19 cellular contexts compared by ENCODE assay signal in the genomic region with DNA sequence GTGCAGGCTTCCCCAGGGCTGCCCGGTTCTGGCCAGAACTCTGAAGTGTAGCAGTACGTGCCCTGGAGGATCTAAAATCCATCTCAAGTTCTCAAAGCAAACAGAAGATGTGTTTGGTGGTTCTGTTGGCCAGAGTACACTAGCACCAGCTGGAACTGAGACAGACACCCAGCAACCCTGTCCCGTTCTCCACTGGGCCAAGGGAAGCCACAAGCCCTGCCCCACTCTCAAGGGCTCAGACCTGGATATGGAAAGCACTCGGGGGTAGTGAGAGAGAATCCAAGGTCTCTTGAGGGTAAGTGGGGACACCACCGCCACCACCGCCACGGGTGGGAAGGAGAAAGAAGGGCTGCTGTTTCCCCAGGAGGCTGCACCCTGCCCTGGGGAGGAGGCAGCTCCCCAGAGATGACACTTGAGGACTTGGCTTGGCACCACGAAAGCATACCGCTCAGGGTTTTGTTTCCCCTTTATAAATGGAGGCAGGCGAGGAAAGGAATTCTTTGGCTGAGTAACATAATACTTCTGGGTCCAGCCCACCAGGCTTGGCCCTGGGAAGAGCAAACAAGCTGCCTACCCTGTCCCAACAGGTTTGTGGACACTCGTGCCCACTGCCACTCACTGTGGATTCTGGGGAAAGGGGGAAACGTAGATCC. TPM values are rescaled to one million over a fixed set of nuclear protein-coding genes. Genes with fewer than 3 reads are reported as not detected.
DNase-seq lines count a peak whose midpoint lies in the region; ATAC-seq and TF ChIP-seq lines count a peak whose summit lies in the region.
"Had no signal": no experiment of that assay in that cellular context is flagged by ENCODE, and none has a peak within 500 bp of the region (broad histone marks: within the 10 kb centered on the region; RNA-seq: fewer than 3 reads in every experiment).

No MANE protein-coding gene starts in this region.

- no peaks in the 10 kb centered on the region for H3K36me3 ChIP-seq in DND-41 (ENCODE audit: insufficient read depth, low read length)
- no peaks in the 10 kb centered on the region for H3K36me3 ChIP-seq in KOPT-K1 (ENCODE audit: insufficient read depth, low read length)
- H3K36me3 ChIP-seq in psoas muscle (ENCODE audit: insufficient read depth in 1 of 2, low read depth in 1 of 2): no peaks in the 10 kb centered on the region
- H3K36me3 ChIP-seq in adrenal gland (replicated peaks in 1 of 2): no peaks in the 10 kb centered on the region

- TF ChIP-seq CTCF in DND-41 (IDR thresholded peaks at IDR 0.05; ENCODE audit: borderline replicate concordance, extremely low read depth, low read length, poor library complexity, severe bottlenecking): no peak
- no peak for TF ChIP-seq CTCF in psoas muscle (IDR thresholded peaks at IDR 0.05)
- TF ChIP-seq CTCF in adrenal gland (IDR thresholded peaks at IDR 0.05): no peak

- H3K4me1 Mint-ChIP-seq in activated CD4-positive, alpha-beta T cell treated with anti-CD3 and anti-CD28 coated beads, Interleukin-2, amount 10 ng/mL, durations not matched to agents 24 days and 14 days: peaks cover 18% of the 10 kb centered on the region

- H3K9me3 Mint-ChIP-seq in activated CD4-positive, alpha-beta T cell treated with anti-CD3 and anti-CD28 coated beads, Interleukin-2, amount 10 ng/mL, durations not matched to agents 24 days and 14 days: no peaks in the 10 kb centered on the region
- H3K9me3 Mint-ChIP-seq: activated CD4-positive, alpha-beta T cell treated with anti-CD3 and anti-CD28 coated beads, Interleukin-2, amount 10 ng/mL, durations not matched to agents 7 days and 5 days; effector memory CD8-positive, alpha-beta T cell had no signal

- H3K9me3 ChIP-seq in DND-41 (ENCODE audit: insufficient read depth, low read length, severe bottlenecking): no peaks in the 10 kb centered on the region
- H3K9me3 ChIP-seq in KOPT-K1 (ENCODE audit: insufficient read depth, low read length, poor library complexity, severe bottlenecking): no peaks in the 10 kb centered on the region
- no peaks in the 10 kb centered on the region for H3K9me3 ChIP-seq in psoas muscle
- no peaks in the 10 kb centered on the region for H3K9me3 ChIP-seq in adrenal gland (replicated peaks in 1 of 3)

- no peak overlapping the region for H3K27ac Mint-ChIP-seq in activated CD4-positive, alpha-beta T cell treated with anti-CD3 and anti-CD28 coated beads, Interleukin-2, amount 10 ng/mL, durations not matched to agents 24 days and 14 days
- H3K27ac Mint-ChIP-seq: activated CD4-positive, alpha-beta T cell treated with anti-CD3 and anti-CD28 coated beads, Interleukin-2, amount 10 ng/mL, durations not matched to agents 7 days and 5 days had no signal

- H2AFZ ChIP-seq in DND-41 (ENCODE audit: low read depth, low read length): no peak overlapping the region
- H2AFZ ChIP-seq: GM23248 had no signal

- H3K4me3 ChIP-seq in DND-41 (ENCODE audit: low read depth in 1 of 2, low read length in 2 of 2) (no peak overlapping the region), psoas muscle (no peak overlapping the region), adrenal gland (no peak overlapping the region)
- H3K4me3 ChIP-seq: GM23248, lung had no signal

- H3K27me3 Mint-ChIP-seq in activated CD4-positive, alpha-beta T cell treated with anti-CD3 and anti-CD28 coated beads, Interleukin-2, amount 10 ng/mL, durations not matched to agents 24 days and 14 days: peaks cover 12% of the 10 kb centered on the region

- DNase-seq in DND-41 (no peak), NCI-H345 (lab: John Stamatoyannopoulos, UW) (peak; percentile 85), psoas muscle (no peak), adrenal gland (no peak), NCI-H446 treated with DMSO at 0.1 percent for 48 hours (lab: John Stamatoyannopoulos, UW) (no peak)
- DNase-seq in activated CD4-positive, alpha-beta T cell treated with anti-CD3 and anti-CD28 coated beads, Interleukin-2, amount 10 ng/mL, durations not matched to agents 24 days and 14 days: no peak
- DNase-seq: activated CD4-positive, alpha-beta T cell treated with anti-CD3 and anti-CD28 coated beads, Interleukin-2, amount 10 ng/mL, durations not matched to agents 7 days and 5 days; activated CD8-positive, alpha-beta memory T cell treated with anti-CD3 and anti-CD28 coated beads, Interleukin-2, amount 50 U/mL, for 48 hours; AML-193; effector memory CD8-positive, alpha-beta T cell; GM23248; NCI-H1694 treated with DMSO at 0.1 percent for 48 hours; NK-92 treated with Interleukin-12 subunit alpha and Interleukin-12 subunit beta, amount 100 ng/mL, for 24 hours; RPMI8226; stimulated activated CD4-positive, alpha-beta T cell treated with anti-CD3 and anti-CD28 coated beads, Interleukin-2, amount 100 ng/mL, for 48 hours; SW 1271 had no signal

- H3K36me3 Mint-ChIP-seq in activated CD4-positive, alpha-beta T cell treated with anti-CD3 and anti-CD28 coated beads, Interleukin-2, amount 10 ng/mL, durations not matched to agents 24 days and 14 days (ENCODE audit: low read depth): no peaks in the 10 kb centered on the region

- H3K27ac ChIP-seq in DND-41 (ENCODE audit: low read length): peak overlapping the region; percentile 36; the same call in 1 of the 2 replicates
- H3K27ac ChIP-seq in KOPT-K1 (ENCODE audit: low read depth, low read length, poor library complexity, severe bottlenecking): peak overlapping the region; percentile 89
- no peak overlapping the region for H3K27ac ChIP-seq in psoas muscle
- H3K27ac ChIP-seq in adrenal gland: no peak overlapping the region
- H3K27ac ChIP-seq: GM23248 had no signal

- H3K4me1 ChIP-seq in DND-41 (ENCODE audit: insufficient read depth, low read length) (peaks cover 52% of the 10 kb centered on the region), psoas muscle (no peaks in the 10 kb centered on the region), adrenal gland (replicated peaks in 1 of 2) (no peaks in the 10 kb centered on the region)

- 35 to 59% (median 40%) methylated on average over 12 of the region's 12 CpGs for WGBS in psoas muscle, 3 donors
- WGBS in adrenal gland, 4 donors: 88 to 98% (median 89%) methylated on average over 9 to 12 of the region's 12 CpGs

- H3K9ac ChIP-seq in DND-41 (ENCODE audit: low read depth, low read length): no peak overlapping the region
- H3K9ac ChIP-seq: GM23248 had no signal

- H3K4me3 Mint-ChIP-seq in activated CD4-positive, alpha-beta T cell treated with anti-CD3 and anti-CD28 coated beads, Interleukin-2, amount 10 ng/mL, durations not matched to agents 24 days and 14 days: no peak overlapping the region
- H3K4me3 Mint-ChIP-seq: activated CD4-positive, alpha-beta T cell treated with anti-CD3 and anti-CD28 coated beads, Interleukin-2, amount 10 ng/mL, durations not matched to agents 7 days and 5 days had no signal

- H3K27me3 ChIP-seq in DND-41 (ENCODE audit: insufficient read depth, low read length, poor library complexity): peaks cover 7% of the 10 kb centered on the region
- H3K27me3 ChIP-seq in psoas muscle (ENCODE audit: insufficient read depth in 3 of 3, low read length in 2 of 3): no peaks in the 10 kb centered on the region
- H3K27me3 ChIP-seq in adrenal gland: no peaks in the 10 kb centered on the region

- ATAC-seq in DND-41 (ENCODE audit: insufficient read depth, low read depth): no peak
- peak; percentile 19 to 45 (median 28) for ATAC-seq in psoas muscle
- ATAC-seq: effector memory CD8-positive, alpha-beta T cell had no signal

- TF ChIP-seq POLR2A in adrenal gland (IDR thresholded peaks at IDR 0.05): no peak

- H3K79me2 ChIP-seq in DND-41 (ENCODE audit: insufficient read depth, low read length): no peaks in the 10 kb centered on the region

- intact Hi-C loops in psoas muscle (cut with DNase I) (no loop called here), adrenal gland (cut with DNase I) (no loop called here)
- intact Hi-C loops in activated CD4-positive, alpha-beta T cell treated with anti-CD3 and anti-CD28 coated beads, Interleukin-2, amount 10 ng/mL, durations not matched to agents 24 days and 14 days (cut with micrococcal nuclease): no loop called here

- H3K4me2 ChIP-seq in DND-41 (ENCODE audit: insufficient read depth, low read length): no peak overlapping the region

- no peaks in the 10 kb centered on the region for H4K20me1 ChIP-seq in DND-41 (ENCODE audit: insufficient read depth, low read length)

RNA-seq across cellular contexts. Expression of a gene that starts 56.1 kb away (rescaled TPM):
- total RNA-seq in psoas muscle: under 1 TPM in 2 of 4 donors, not detected in 2; 0.21 to 0.25 TPM
- under 1 TPM in 2 of 3 donors, not detected in 1; 0.01 to 0.05 TPM for polyA plus RNA-seq in psoas muscle
- under 1 TPM in 3 of 8 donors, not detected in 5; 0.18 to 0.71 (median 0.38) TPM for total RNA-seq in adrenal gland
- polyA plus RNA-seq in adrenal gland: 1 to 10 TPM in 1 of 3 donors, under 1 TPM in 2; 0.03 to 1.7 (median 0.80) TPM
- 65.6 and 68.9 TPM in 2 replicates for total RNA-seq in activated CD4-positive, alpha-beta T cell treated with anti-CD3 and anti-CD28 coated beads, Interleukin-2, amount 10 ng/mL, durations not matched to agents 24 days and 14 days
- total RNA-seq: osteocyte had no signal

Comparison
In these comparisons a context has a peak if more than half of its experiments do, and no peak if none do; other contexts are left out.
1. H3K27ac ChIP-seq: peak in DND-41 (single experiment) and KOPT-K1 (single experiment); none in psoas muscle (single experiment) and adrenal gland (0 of 5).
2. RNA of a gene that starts 56.1 kb away (total RNA-seq): 65.6 to 68.9 TPM in activated CD4-positive, alpha-beta T cell treated with anti-CD3 and anti-CD28 coated beads, Interleukin-2, amount 10 ng/mL, durations not matched to agents 24 days and 14 days; 0.21 to 0.25 TPM in psoas muscle and 0.18 to 0.71 TPM in adrenal gland; every median in the first group is over 10 times any median in the second.